10 cellular contexts compared by ENCODE assay signal in the genomic region with DNA sequence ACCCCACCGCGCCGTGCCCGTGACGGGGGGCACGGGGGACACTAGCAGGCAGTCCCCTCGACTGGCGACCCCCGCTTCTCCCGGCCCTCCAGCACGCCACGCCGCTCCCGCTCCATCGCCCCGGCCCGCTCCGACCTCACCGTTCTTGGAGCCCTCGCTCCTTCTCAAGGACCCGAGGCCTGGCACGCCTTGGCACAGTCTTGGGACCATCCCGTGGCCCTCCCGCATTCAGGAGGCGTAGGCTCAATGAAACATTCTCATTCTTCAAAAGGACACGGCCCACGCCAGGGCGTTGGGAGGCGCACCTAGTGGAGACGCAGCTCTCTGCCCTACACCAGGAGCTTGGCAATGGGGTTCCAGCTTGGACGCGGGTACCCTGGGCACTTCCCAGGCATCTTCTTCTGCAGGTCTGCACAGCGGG. TPM values are rescaled to one million over a fixed set of nuclear protein-coding genes. Genes with fewer than 3 reads are reported as not detected.
DNase-seq lines count a peak whose midpoint lies in the region; ATAC-seq and TF ChIP-seq lines count a peak whose summit lies in the region.
"Had no signal": no experiment of that assay in that cellular context is flagged by ENCODE, and none has a peak within 500 bp of the region (broad histone marks: within the 10 kb centered on the region; RNA-seq: fewer than 3 reads in every experiment).

No MANE protein-coding gene starts in this region.

- DNase-seq in T-helper 1 cell (no peak), SW480 (ENCODE audit: low spot score) (peak; percentile 27), glutamatergic neuron (no peak), ovary (no peak)
- DNase-seq: DMS153 had no signal

- H3K27me3 Mint-ChIP-seq in T-helper 1 cell treated with Interleukin-12 subunit alpha and Interleukin-12 subunit beta and Interleukin-4 antibody, amounts not matched to agents 30 μg/mL and 1 μg/mL, for 36 hours (ENCODE audit: low read depth): peaks cover 27% of the 10 kb centered on the region
- peaks cover 9% of the 10 kb centered on the region for H3K27me3 Mint-ChIP-seq in glutamatergic neuron (ENCODE audit: unreplicated experiment)
- peaks cover 46% of the 10 kb centered on the region for H3K27me3 Mint-ChIP-seq in stimulated activated memory B cell treated with anti-CD40 and anti-IgM and Interleukin-4, amounts not matched to agents 10 μg/mL and 1 μg/mL and 100 μg/mL, for 72 hours

- ATAC-seq in stimulated activated memory B cell treated with anti-CD40 and anti-IgM and Interleukin-4, amounts not matched to agents 10 μg/mL and 1 μg/mL and 100 μg/mL, for 72 hours: no peak
- ATAC-seq in GM21360 (IDR thresholded peaks at IDR 0.05; ENCODE audit: unreplicated experiment): no peak
- ATAC-seq in GM19463 (IDR thresholded peaks at IDR 0.05; ENCODE audit: unreplicated experiment): no peak

- H3K4me1 ChIP-seq in ovary (ENCODE audit: insufficient read depth): peaks cover 4% of the 10 kb centered on the region

- H3K4me3 ChIP-seq in ovary: no peak overlapping the region

- TF ChIP-seq POLR2A in ovary (IDR thresholded peaks at IDR 0.05): no peak

- H3K4me1 Mint-ChIP-seq in T-helper 1 cell treated with Interleukin-12 subunit alpha and Interleukin-12 subunit beta and Interleukin-4 antibody, amounts not matched to agents 30 μg/mL and 1 μg/mL, for 36 hours (ENCODE audit: low read depth): peaks cover 2% of the 10 kb centered on the region
- peaks cover 3% of the 10 kb centered on the region for H3K4me1 Mint-ChIP-seq in glutamatergic neuron (ENCODE audit: low read depth, unreplicated experiment)
- peaks cover 21% of the 10 kb centered on the region for H3K4me1 Mint-ChIP-seq in stimulated activated memory B cell treated with anti-CD40 and anti-IgM and Interleukin-4, amounts not matched to agents 10 μg/mL and 1 μg/mL and 100 μg/mL, for 72 hours

- H3K27me3 ChIP-seq in ovary: no peaks in the 10 kb centered on the region

- H3K27ac Mint-ChIP-seq in T-helper 1 cell treated with Interleukin-12 subunit alpha and Interleukin-12 subunit beta and Interleukin-4 antibody, amounts not matched to agents 30 μg/mL and 1 μg/mL, for 36 hours: no peak overlapping the region
- no peak overlapping the region for H3K27ac Mint-ChIP-seq in glutamatergic neuron (ENCODE audit: unreplicated experiment)
- no peak overlapping the region for H3K27ac Mint-ChIP-seq in stimulated activated memory B cell treated with anti-CD40 and anti-IgM and Interleukin-4, amounts not matched to agents 10 μg/mL and 1 μg/mL and 100 μg/mL, for 72 hours
- H3K27ac Mint-ChIP-seq: activated naive CD4-positive, alpha-beta T cell treated with anti-CD3 and anti-CD28 coated beads, Interleukin-2, amount 50 U/mL, for 72 hours had no signal

- H3K27ac ChIP-seq in ovary: no peak overlapping the region

- no peaks in the 10 kb centered on the region for H3K9me3 Mint-ChIP-seq in T-helper 1 cell treated with Interleukin-12 subunit alpha and Interleukin-12 subunit beta and Interleukin-4 antibody, amounts not matched to agents 30 μg/mL and 1 μg/mL, for 36 hours
- peaks cover 3% of the 10 kb centered on the region for H3K9me3 Mint-ChIP-seq in glutamatergic neuron (ENCODE audit: unreplicated experiment)
- H3K9me3 Mint-ChIP-seq in stimulated activated memory B cell treated with anti-CD40 and anti-IgM and Interleukin-4, amounts not matched to agents 10 μg/mL and 1 μg/mL and 100 μg/mL, for 72 hours: no peaks in the 10 kb centered on the region
- H3K9me3 Mint-ChIP-seq: activated naive CD4-positive, alpha-beta T cell treated with anti-CD3 and anti-CD28 coated beads, Interleukin-2, amount 50 U/mL, for 72 hours had no signal

- intact Hi-C loops in ovary (cut with DNase I): no loop called here

- 5 to 25% (median 14%) methylated on average over 22 to 33 of the region's 33 CpGs for WGBS in ovary, 3 donors

- H3K36me3 ChIP-seq in ovary: no peaks in the 10 kb centered on the region

- peak overlapping the region; percentile 64 for H3K4me3 Mint-ChIP-seq in T-helper 1 cell treated with Interleukin-12 subunit alpha and Interleukin-12 subunit beta and Interleukin-4 antibody, amounts not matched to agents 30 μg/mL and 1 μg/mL, for 36 hours
- H3K4me3 Mint-ChIP-seq in glutamatergic neuron (ENCODE audit: unreplicated experiment): peak overlapping the region; percentile 83
- peak overlapping the region; percentile 69 for H3K4me3 Mint-ChIP-seq in stimulated activated memory B cell treated with anti-CD40 and anti-IgM and Interleukin-4, amounts not matched to agents 10 μg/mL and 1 μg/mL and 100 μg/mL, for 72 hours

- no peak for TF ChIP-seq CTCF in glutamatergic neuron (IDR thresholded peaks at IDR 0.05; ENCODE audit: partially characterized antibody, unreplicated experiment)
- TF ChIP-seq CTCF in ovary (IDR thresholded peaks at IDR 0.05): no peak

- H3K9me3 ChIP-seq in ovary: no peaks in the 10 kb centered on the region

- H3K36me3 Mint-ChIP-seq in T-helper 1 cell treated with Interleukin-12 subunit alpha and Interleukin-12 subunit beta and Interleukin-4 antibody, amounts not matched to agents 30 μg/mL and 1 μg/mL, for 36 hours (ENCODE audit: low read depth): peaks cover 6% of the 10 kb centered on the region
- H3K36me3 Mint-ChIP-seq in glutamatergic neuron (ENCODE audit: unreplicated experiment): no peaks in the 10 kb centered on the region
- peaks cover 27% of the 10 kb centered on the region for H3K36me3 Mint-ChIP-seq in stimulated activated memory B cell treated with anti-CD40 and anti-IgM and Interleukin-4, amounts not matched to agents 10 μg/mL and 1 μg/mL and 100 μg/mL, for 72 hours
- H3K36me3 Mint-ChIP-seq: activated naive CD4-positive, alpha-beta T cell treated with anti-CD3 and anti-CD28 coated beads, Interleukin-2, amount 50 U/mL, for 72 hours had no signal

- no peak for TF ChIP-seq EP300 in ovary (IDR thresholded peaks at IDR 0.05)

RNA-seq across cellular contexts. Expression of a gene that starts 0.5 kb away (rescaled TPM):
- 15.3 TPM for total RNA-seq in glutamatergic neuron (ENCODE audit: unreplicated experiment)
- total RNA-seq in ovary: 1 to 10 TPM in 3 of 7 donors, under 1 TPM in 4; 0.36 to 2.6 (median 0.99) TPM
- 1 to 10 TPM; 1.2 to 1.7 TPM for polyA plus RNA-seq in ovary

RNA-seq across cellular contexts. Expression of a gene that starts 22.8 kb away (rescaled TPM):
- 177 TPM for total RNA-seq in glutamatergic neuron (ENCODE audit: unreplicated experiment)
- 100 to 1,000 TPM; 101 to 140 (median 115) TPM for total RNA-seq in ovary
- 100 to 1,000 TPM in 1 of 2 donors, 10 to 100 TPM in 1; 11.3 to 126 TPM for polyA plus RNA-seq in ovary

RNA-seq across cellular contexts. Expression of a gene that starts 23.1 kb away (rescaled TPM):
- total RNA-seq in glutamatergic neuron (ENCODE audit: unreplicated experiment): 51.4 TPM
- total RNA-seq in ovary: 10 to 100 TPM; 25.2 to 37.9 (median 32.8) TPM
- polyA plus RNA-seq in ovary: 10 to 100 TPM; 19.4 to 37.8 TPM

RNA-seq across cellular contexts. Expression of a gene that starts 44.6 kb away (rescaled TPM):
- total RNA-seq in glutamatergic neuron (ENCODE audit: unreplicated experiment): 217 TPM
- total RNA-seq in ovary: 10 to 100 TPM; 15.1 to 29.2 (median 18.6) TPM
- 10 to 100 TPM in 1 of 2 donors, 1 to 10 TPM in 1; 7.8 to 28.4 TPM for polyA plus RNA-seq in ovary
